ENCODE assay signal across 8 cellular contexts in the genomic region with DNA sequence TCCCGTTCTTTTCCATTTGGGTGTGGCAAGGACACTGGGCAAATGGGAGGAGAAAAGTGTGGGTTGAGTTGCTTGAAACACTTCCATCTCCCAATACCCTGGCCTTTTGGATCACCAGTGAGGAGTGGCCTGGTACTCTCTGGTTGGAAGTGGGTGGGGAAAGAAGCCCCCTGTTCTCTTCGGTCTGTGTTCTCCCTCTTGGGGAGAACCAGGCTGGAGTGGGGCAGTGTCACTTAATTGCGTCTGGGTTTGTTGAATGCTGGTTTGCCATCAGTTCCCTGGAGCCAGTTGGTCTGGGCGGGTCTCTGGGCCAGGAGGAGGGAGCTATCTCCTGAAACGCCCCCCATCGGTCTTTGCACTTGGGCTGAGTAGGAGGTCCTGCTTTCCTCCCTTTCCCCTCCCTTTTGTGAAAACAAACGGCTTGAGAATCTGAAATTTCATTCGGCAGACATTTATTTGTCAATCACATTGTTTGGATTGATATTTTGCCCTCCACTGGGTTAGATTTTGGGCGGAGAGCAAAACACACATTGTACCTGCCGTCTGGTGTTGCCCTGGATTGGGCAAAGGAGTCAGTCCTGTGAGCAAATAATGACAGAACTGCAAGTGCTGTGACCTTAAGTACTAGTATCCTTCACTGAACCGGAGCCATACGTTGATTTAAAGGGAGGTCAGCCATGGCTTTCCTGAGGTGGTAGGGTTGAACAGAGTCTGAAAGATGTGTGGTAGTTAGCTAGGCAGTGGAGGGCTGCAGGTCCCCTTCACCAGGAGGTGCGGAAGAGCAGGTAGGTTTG. TPM values are rescaled to one million over a fixed set of nuclear protein-coding genes. Genes with fewer than 3 reads are reported as not detected.
DNase-seq lines count a peak whose midpoint lies in the region; ATAC-seq and TF ChIP-seq lines count a peak whose summit lies in the region.

No MANE protein-coding gene starts in this region.

- H3K4me3 ChIP-seq in BJ (ENCODE audit: low read depth, low read length) (peak overlapping the region; percentile 90), mucosa of descending colon (no peak overlapping the region)

- H3K4me1 ChIP-seq in mucosa of descending colon (ENCODE audit: low read depth): peaks cover 15% of the 10 kb centered on the region

- no peaks in the 10 kb centered on the region for H3K9me3 ChIP-seq in mucosa of descending colon

- H3K27me3 ChIP-seq in BJ (ENCODE audit: control insufficient read depth, insufficient read depth, low read length): no peaks in the 10 kb centered on the region

- H3K27ac Mint-ChIP-seq in IgD-negative memory B cell: no peak overlapping the region
- H3K27ac Mint-ChIP-seq in MCF 10A (ENCODE audit: low read depth, unreplicated experiment): peak overlapping the region; percentile 84

- peaks cover 0 to 7% (median 7%) of the 10 kb centered on the region in 3 donors for H3K4me1 Mint-ChIP-seq in IgD-negative memory B cell
- H3K4me1 Mint-ChIP-seq in MCF 10A (ENCODE audit: insufficient read depth, unreplicated experiment): peaks cover 40% of the 10 kb centered on the region

- H3K36me3 Mint-ChIP-seq in IgD-negative memory B cell: no peaks in the 10 kb centered on the region
- peaks cover 4% of the 10 kb centered on the region for H3K36me3 Mint-ChIP-seq in MCF 10A (ENCODE audit: insufficient read depth, unreplicated experiment)

- no peaks in the 10 kb centered on the region for H3K9me3 Mint-ChIP-seq in IgD-negative memory B cell
- H3K9me3 Mint-ChIP-seq in MCF 10A (ENCODE audit: unreplicated experiment): no peaks in the 10 kb centered on the region

- POLR2A ChIA-PET in BJ (lab: Charles Lee): interaction anchor here (0.5 kb wide), 1 partner anchor 8 kb away, joined by 3 read pairs; no protein-coding TSS in a partner anchor
- POLR2A ChIA-PET in MCF 10A (lab: Yijun Ruan, JAX): interaction anchor here (0.9 to 2.0 kb wide), 8 partner anchors 8 to 272 kb away, joined by 3 to 22 read pairs (median 4); partner anchors contain the start of gene SEC22A

- DNase-seq in BJ (ENCODE audit: low read depth) (no peak), MCF 10A (ENCODE audit: unreplicated experiment) (no peak), mucosa of descending colon (peak in 2 of 3 donors; percentile 40 to 41), A172 (ENCODE audit: low spot score) (no peak), SHP77 (lab: John Stamatoyannopoulos, UW) (no peak)

- peaks cover 3% of the 10 kb centered on the region for H3K27me3 Mint-ChIP-seq in IgD-negative memory B cell
- H3K27me3 Mint-ChIP-seq in MCF 10A (ENCODE audit: insufficient read depth, unreplicated experiment): no peaks in the 10 kb centered on the region

- ATAC-seq in mucosa of descending colon (peak; percentile 18), GM18502 (IDR thresholded peaks at IDR 0.05; ENCODE audit: poor library complexity, unreplicated experiment) (no peak), HG03045 (IDR thresholded peaks at IDR 0.05; ENCODE audit: unreplicated experiment) (no peak)

- H3K4me3 Mint-ChIP-seq in IgD-negative memory B cell (peak overlapping the region; percentile 25 to 88 (median 68)), MCF 10A (ENCODE audit: unreplicated experiment) (peak overlapping the region; percentile 87)

- H3K36me3 ChIP-seq in BJ (ENCODE audit: control insufficient read depth, insufficient read depth, low read length): no peaks in the 10 kb centered on the region; the same call in 1 of the 2 replicates
- no peaks in the 10 kb centered on the region for H3K36me3 ChIP-seq in mucosa of descending colon (ENCODE audit: low read depth)

- BruUV-seq in MCF 10A (replicated peaks; lab: Mats Ljungman, UMichigan): no TSS peak

- CTCF ChIA-PET in BJ (lab: Yijun Ruan, JAX) (interaction anchor here (0.9 to 2.2 kb wide), 4 partner anchors 8 to 40 kb away, joined by 3 to 8 read pairs (median 6); partner anchors contain the start of gene SEMA5B), MCF 10A (lab: Yijun Ruan, JAX) (interaction anchor here (0.6 to 2.0 kb wide), 4 partner anchors 28 to 126 kb away, joined by 3 to 11 read pairs (median 6); no protein-coding TSS in a partner anchor)

- intact Hi-C loops in MCF 10A (cut with micrococcal nuclease): no loop called here
- intact Hi-C loops in mucosa of descending colon (cut with DNase I, micrococcal nuclease): no loop called here

- TF ChIP-seq CTCF in BJ (IDR thresholded peaks at IDR 0.05; ENCODE audit: insufficient read depth, low read depth, low read length): 0 out of 2 replicates have a peak, but pooled peaks have one; percentile 4
- TF ChIP-seq CTCF in MCF 10A (IDR thresholded peaks at IDR 0.05; ENCODE audit: unreplicated experiment): no peak
- TF ChIP-seq CTCF in mucosa of descending colon (IDR thresholded peaks at IDR 0.05): no peak

RNA-seq across cellular contexts. Expression of gene PDIA5, which starts 1.6 kb away (rescaled TPM):
- polyA plus RNA-seq in BJ (2011; rRNA removed): 47.3 and 53.5 TPM in 2 replicates
- polyA minus RNA-seq in BJ (2011; rRNA and poly(A)+ RNA removed): 19.1 and 21.6 TPM in 2 replicates
- polyA plus RNA-seq in IgD-negative memory B cell: 4.2 TPM
- total RNA-seq in MCF 10A (2022): 42.7 and 47.7 TPM in 2 replicates
- 10 to 100 TPM; 21.5 to 49.1 (median 22.0) TPM for total RNA-seq in mucosa of descending colon
- 15.0 and 16.5 TPM in 2 replicates for total RNA-seq in A172 (2014; rRNA removed; shearing (Covaris generic))

RNA-seq across cellular contexts. Expression of gene SEMA5B, which starts 40.9 kb away (rescaled TPM):
- polyA plus RNA-seq in BJ (2011; rRNA removed) (not detected in 2 replicates), IgD-negative memory B cell (not detected)
- not detected in 2 replicates for polyA minus RNA-seq in BJ (2011; rRNA and poly(A)+ RNA removed)
- total RNA-seq in MCF 10A (2022) (not detected in 2 replicates), mucosa of descending colon (under 1 TPM; 0.34 to 0.89 (median 0.35) TPM)
- total RNA-seq in A172 (2014; rRNA removed; shearing (Covaris generic)): not detected in 2 replicates

Comparison
In these comparisons a context has a peak if more than half of its experiments do, and no peak if none do; other contexts are left out.
1. DNase-seq: peak in mucosa of descending colon (2 of 3); none in BJ (single experiment), MCF 10A (single experiment), A172 (single experiment) and SHP77 (0 of 2).